34 cellular contexts compared by ENCODE assay signal in genomic region chr3:157540656-157541055, GRCh38. TPM values are rescaled to one million over a fixed set of nuclear protein-coding genes. Genes with fewer than 3 reads are reported as not detected.
"Had no signal": no experiment of that assay in that cellular context is flagged by ENCODE, and none has a peak within 500 bp of the region (broad histone marks: within the 10 kb centered on the region; RNA-seq: fewer than 3 reads in every experiment).

No MANE protein-coding gene starts in this region.

- H3K27ac Mint-ChIP-seq: activated CD4-positive, alpha-beta memory T cell treated with anti-CD3 and anti-CD28 coated beads, Interleukin-2, amount 10 ng/mL, durations not matched to agents 7 days and 5 days; activated CD4-positive, alpha-beta T cell treated with anti-CD3 and anti-CD28 coated beads for 36 hours; activated CD8-positive, alpha-beta memory T cell treated with anti-CD3 and anti-CD28 coated beads, Interleukin-2, amount 10 ng/mL, durations not matched to agents 7 days and 5 days; activated CD8-positive, alpha-beta T cell treated with anti-CD3 and anti-CD28 coated beads, Interleukin-2, amount 10 ng/mL, durations not matched to agents 7 days and 5 days; activated naive CD4-positive, alpha-beta T cell treated with anti-CD3 and anti-CD28 coated beads, Interleukin-2, amount 10 ng/mL, durations not matched to agents 7 days and 5 days; activated naive CD4-positive, alpha-beta T cell treated with anti-CD3 and anti-CD28 coated beads, Interleukin-2, amount 50 U/mL, for 24 hours; activated naive CD8-positive, alpha-beta T cell; activated naive CD8-positive, alpha-beta T cell treated with anti-CD3 and anti-CD28 coated beads, Interleukin-2, amount 10 ng/mL, durations not matched to agents 7 days and 5 days; activated naive CD8-positive, alpha-beta T cell treated with anti-CD3 and anti-CD28 coated beads, Interleukin-2, amount 50 U/mL, for 24 hours; activated T-cell treated with anti-CD3 and anti-CD28 coated beads, Interleukin-2, amount 50 U/mL, for 24 hours; activated T-helper 2 cell treated with anti-CD3 and anti-CD28 coated beads, Interferon-gamma antibody, Interleukin-2, Interleukin-4, amounts not matched to agents 10 μg/mL and 5 μg/mL and 100 μg/mL, durations not matched to agents 14 hours and 24 hours and 36 hours; brain; T-helper 1 cell treated with Interleukin-12 subunit alpha and Interleukin-12 subunit beta and Interleukin-4 antibody, amounts not matched to agents 30 μg/mL and 1 μg/mL, for 36 hours; WTC11 had no signal

- H3K27me3 ChIP-seq: ascending aorta had no signal

- H3K27ac ChIP-seq: ascending aorta, WERI-Rb-1 had no signal

- H3K4me3 Mint-ChIP-seq: activated CD4-positive, alpha-beta memory T cell treated with anti-CD3 and anti-CD28 coated beads, Interleukin-2, amount 10 ng/mL, durations not matched to agents 7 days and 5 days; activated CD4-positive, alpha-beta T cell treated with anti-CD3 and anti-CD28 coated beads for 36 hours; activated CD8-positive, alpha-beta memory T cell treated with anti-CD3 and anti-CD28 coated beads, Interleukin-2, amount 10 ng/mL, durations not matched to agents 7 days and 5 days; activated CD8-positive, alpha-beta T cell treated with anti-CD3 and anti-CD28 coated beads, Interleukin-2, amount 10 ng/mL, durations not matched to agents 7 days and 5 days; activated naive CD4-positive, alpha-beta T cell treated with anti-CD3 and anti-CD28 coated beads, Interleukin-2, amount 10 ng/mL, durations not matched to agents 7 days and 5 days; activated naive CD4-positive, alpha-beta T cell treated with anti-CD3 and anti-CD28 coated beads, Interleukin-2, amount 50 U/mL, for 24 hours; activated naive CD8-positive, alpha-beta T cell; activated naive CD8-positive, alpha-beta T cell treated with anti-CD3 and anti-CD28 coated beads, Interleukin-2, amount 10 ng/mL, durations not matched to agents 7 days and 5 days; activated naive CD8-positive, alpha-beta T cell treated with anti-CD3 and anti-CD28 coated beads, Interleukin-2, amount 50 U/mL, for 24 hours; activated T-cell treated with anti-CD3 and anti-CD28 coated beads, Interleukin-2, amount 50 U/mL, for 24 hours; brain; T-helper 1 cell treated with Interleukin-12 subunit alpha and Interleukin-12 subunit beta and Interleukin-4 antibody, amounts not matched to agents 30 μg/mL and 1 μg/mL, for 36 hours; WTC11 had no signal

- H3K9me3 ChIP-seq: ascending aorta had no signal

- H3K4me1 Mint-ChIP-seq: activated CD4-positive, alpha-beta memory T cell treated with anti-CD3 and anti-CD28 coated beads, Interleukin-2, amount 10 ng/mL, durations not matched to agents 7 days and 5 days; activated CD4-positive, alpha-beta T cell treated with anti-CD3 and anti-CD28 coated beads for 36 hours; activated CD8-positive, alpha-beta memory T cell treated with anti-CD3 and anti-CD28 coated beads, Interleukin-2, amount 10 ng/mL, durations not matched to agents 7 days and 5 days; activated naive CD4-positive, alpha-beta T cell treated with anti-CD3 and anti-CD28 coated beads, Interleukin-2, amount 10 ng/mL, durations not matched to agents 7 days and 5 days; activated naive CD4-positive, alpha-beta T cell treated with anti-CD3 and anti-CD28 coated beads, Interleukin-2, amount 50 U/mL, for 24 hours; activated naive CD8-positive, alpha-beta T cell treated with anti-CD3 and anti-CD28 coated beads, Interleukin-2, amount 10 ng/mL, durations not matched to agents 7 days and 5 days; activated naive CD8-positive, alpha-beta T cell treated with anti-CD3 and anti-CD28 coated beads, Interleukin-2, amount 50 U/mL, for 24 hours; brain had no signal

- H3K36me3 Mint-ChIP-seq: activated CD8-positive, alpha-beta memory T cell treated with anti-CD3 and anti-CD28 coated beads, Interleukin-2, amount 10 ng/mL, durations not matched to agents 7 days and 5 days; activated naive CD4-positive, alpha-beta T cell treated with anti-CD3 and anti-CD28 coated beads, Interleukin-2, amount 10 ng/mL, durations not matched to agents 7 days and 5 days; activated naive CD4-positive, alpha-beta T cell treated with anti-CD3 and anti-CD28 coated beads, Interleukin-2, amount 50 U/mL, for 24 hours; activated naive CD8-positive, alpha-beta T cell; activated naive CD8-positive, alpha-beta T cell treated with anti-CD3 and anti-CD28 coated beads, Interleukin-2, amount 10 ng/mL, durations not matched to agents 7 days and 5 days; brain had no signal

- H3K36me3 ChIP-seq: ascending aorta, WERI-Rb-1 had no signal

- H3K4me1 ChIP-seq: ascending aorta had no signal

- DNase-seq: activated CD4-positive, alpha-beta memory T cell treated with anti-CD3 and anti-CD28 coated beads, Interleukin-2, amount 10 ng/mL, durations not matched to agents 7 days and 5 days; activated CD4-positive, alpha-beta T cell treated with anti-CD3 and anti-CD28 coated beads for 1 hour; activated CD4-positive, alpha-beta T cell treated with anti-CD3 and anti-CD28 coated beads for 36 hours; activated CD4-positive, alpha-beta T cell treated with anti-CD3 and anti-CD28 coated beads for 48 hours; activated CD4-positive, alpha-beta T cell treated with anti-CD3 and anti-CD28 coated beads, Interleukin-2, amount 50 U/mL, for 1 hour; activated CD4-positive, alpha-beta T cell treated with anti-CD3 and anti-CD28 coated beads, Interleukin-2, amount 50 U/mL, for 48 hours; activated CD4-positive, CD25-positive, alpha-beta regulatory T cell; activated CD8-positive, alpha-beta memory T cell treated with anti-CD3 and anti-CD28 coated beads for 24 hours; activated CD8-positive, alpha-beta memory T cell treated with anti-CD3 and anti-CD28 coated beads, Interleukin-2, amount 10 ng/mL, durations not matched to agents 7 days and 5 days; activated CD8-positive, alpha-beta memory T cell treated with anti-CD3 and anti-CD28 coated beads, Interleukin-2, amount 50 U/mL, for 48 hours; activated CD8-positive, alpha-beta T cell treated with anti-CD3 and anti-CD28 coated beads, Interleukin-2, amount 10 ng/mL, durations not matched to agents 7 days and 5 days; activated effector memory CD4-positive, alpha-beta T cell treated with Interleukin-2 at 50 U/mL for 16 hours; activated gamma-delta T cell; activated naive CD4-positive, alpha-beta T cell treated with anti-CD3 and anti-CD28 coated beads, Interleukin-2, amount 10 ng/mL, durations not matched to agents 7 days and 5 days; activated naive CD4-positive, alpha-beta T cell treated with Interleukin-2 at 50 U/mL for 16 hours; activated naive CD8-positive, alpha-beta T cell treated with anti-CD3 and anti-CD28 coated beads, Interleukin-2, amount 10 ng/mL, durations not matched to agents 7 days and 5 days; activated naive CD8-positive, alpha-beta T cell treated with anti-CD3 and anti-CD28 coated beads, Interleukin-2, amount 50 U/mL, for 24 hours; activated T-cell treated with anti-CD3 and anti-CD28 coated beads, Interleukin-2, amount 50 U/mL, for 24 hours; activated T-cell treated with anti-CD3 and anti-CD28 coated beads, Interleukin-2, amount 50 U/mL, for 48 hours; amygdala; anterior cingulate cortex; central memory CD4-positive, alpha-beta T cell; T-helper 1 cell; T1000; WERI-Rb-1 had no signal

- H3K4me3 ChIP-seq: ascending aorta had no signal

- ATAC-seq: activated CD4-positive, alpha-beta T cell treated with anti-CD3 and anti-CD28 coated beads for 36 hours; activated CD4-positive, CD25-positive, alpha-beta regulatory T cell treated with anti-CD3 and anti-CD28 coated beads, Interleukin-2, amount 50 U/mL, for 24 hours; activated CD8-positive, alpha-beta memory T cell treated with anti-CD3 and anti-CD28 coated beads, Interleukin-2, amount 10 ng/mL, durations not matched to agents 7 days and 5 days; activated CD8-positive, alpha-beta T cell treated with anti-CD3 and anti-CD28 coated beads, Interleukin-2, amount 10 ng/mL, durations not matched to agents 7 days and 5 days; activated naive CD8-positive, alpha-beta T cell treated with anti-CD3 and anti-CD28 coated beads, Interleukin-2, amount 50 U/mL, for 24 hours; WTC11 had no signal

RNA-seq across cellular contexts. Expression of gene VEPH1, which starts 37.4 kb away (rescaled TPM):
- total RNA-seq: activated CD4-positive, alpha-beta memory T cell treated with anti-CD3 and anti-CD28 coated beads, Interleukin-2, amount 10 ng/mL, durations not matched to agents 7 days and 5 days; activated CD4-positive, alpha-beta T cell treated with anti-CD3 and anti-CD28 coated beads for 36 hours; activated CD8-positive, alpha-beta memory T cell treated with anti-CD3 and anti-CD28 coated beads, Interleukin-2, amount 10 ng/mL, durations not matched to agents 7 days and 5 days; activated CD8-positive, alpha-beta T cell treated with anti-CD3 and anti-CD28 coated beads, Interleukin-2, amount 10 ng/mL, durations not matched to agents 7 days and 5 days; activated naive CD8-positive, alpha-beta T cell treated with anti-CD3 and anti-CD28 coated beads, Interleukin-2, amount 10 ng/mL, durations not matched to agents 7 days and 5 days; activated T-helper 2 cell treated with anti-CD3 and anti-CD28 coated beads, Interferon-gamma antibody, Interleukin-2, Interleukin-4, amounts not matched to agents 10 μg/mL and 5 μg/mL and 100 μg/mL, durations not matched to agents 14 hours and 24 hours and 36 hours; T-helper 2 cell treated with Interferon-gamma antibody and Interleukin-4, amounts not matched to agents 100 ng/mL and 5 ng/mL, for 36 hours had no signal
